10 cellular contexts compared by ENCODE assay signal in genomic region chr21:45535341-45536081, GRCh38. TPM values are rescaled to one million over a fixed set of nuclear protein-coding genes. Genes with fewer than 3 reads are reported as not detected.
DNase-seq lines count a peak whose midpoint lies in the region; ATAC-seq, FAIRE-seq and TF ChIP-seq lines count a peak whose summit lies in the region.
"Had no signal": no experiment of that assay in that cellular context is flagged by ENCODE, and none has a peak within 500 bp of the region (broad histone marks: within the 10 kb centered on the region; RNA-seq: fewer than 3 reads in every experiment).

No MANE protein-coding gene starts in this region.

- H3K27me3 Mint-ChIP-seq in activated T-helper 1 cell treated with anti-CD3 and anti-CD28 coated beads, Interleukin-12 subunit alpha, Interleukin-12 subunit beta, Interleukin-2, Interleukin-4 antibody, amounts not matched to agents 30 ng/mL and 10 ng/mL and 1 ng/mL, durations not matched to agents 14 hours and 24 hours and 36 hours (ENCODE audit: insufficient read depth): no peaks in the 10 kb centered on the region

- H3K27ac Mint-ChIP-seq in activated T-helper 1 cell treated with anti-CD3 and anti-CD28 coated beads, Interleukin-12 subunit alpha, Interleukin-12 subunit beta, Interleukin-2, Interleukin-4 antibody, amounts not matched to agents 30 ng/mL and 10 ng/mL and 1 ng/mL, durations not matched to agents 14 hours and 24 hours and 36 hours: no peak overlapping the region

- no peak for FAIRE-seq in GM12892 (lab: Jason Lieb, UNC)

- no peak for TF ChIP-seq CTCF in RWPE1 (conservative IDR thresholded peaks at IDR 0.05; ENCODE audit: low read depth)

- no peak for ATAC-seq in left cardiac atrium
- no peak for ATAC-seq in GM21619 (IDR thresholded peaks at IDR 0.05; ENCODE audit: unreplicated experiment)
- ATAC-seq: activated CD4-positive, CD25-positive, alpha-beta regulatory T cell treated with anti-CD3 and anti-CD28 coated beads, Interleukin-2, amount 50 U/mL, for 24 hours had no signal

- H3K9me3 Mint-ChIP-seq in activated T-helper 1 cell treated with anti-CD3 and anti-CD28 coated beads, Interleukin-12 subunit alpha, Interleukin-12 subunit beta, Interleukin-2, Interleukin-4 antibody, amounts not matched to agents 30 ng/mL and 10 ng/mL and 1 ng/mL, durations not matched to agents 14 hours and 24 hours and 36 hours: no peaks in the 10 kb centered on the region

- H3K4me1 Mint-ChIP-seq in activated T-helper 1 cell treated with anti-CD3 and anti-CD28 coated beads, Interleukin-12 subunit alpha, Interleukin-12 subunit beta, Interleukin-2, Interleukin-4 antibody, amounts not matched to agents 30 ng/mL and 10 ng/mL and 1 ng/mL, durations not matched to agents 14 hours and 24 hours and 36 hours (ENCODE audit: low read depth): peaks cover 17% of the 10 kb centered on the region

- H3K36me3 Mint-ChIP-seq in activated T-helper 1 cell treated with anti-CD3 and anti-CD28 coated beads, Interleukin-12 subunit alpha, Interleukin-12 subunit beta, Interleukin-2, Interleukin-4 antibody, amounts not matched to agents 30 ng/mL and 10 ng/mL and 1 ng/mL, durations not matched to agents 14 hours and 24 hours and 36 hours (ENCODE audit: low read depth): peaks cover 13% of the 10 kb centered on the region

- DNase-seq in G401 (ENCODE audit: low spot score): peak; percentile 60
- no peak for DNase-seq in RWPE1 (ENCODE audit: low spot score)
- peak; percentile 35 for DNase-seq in left cardiac atrium
- DNase-seq in posterior vena cava (ENCODE audit: low spot score): peak; percentile 81
- DNase-seq in GM12892 (ENCODE audit: insufficient read length): no peak
- no peak for DNase-seq in NCI-H187 (lab: John Stamatoyannopoulos, UW)
- no peak for DNase-seq in activated T-helper 1 cell treated with anti-CD3 and anti-CD28 coated beads, Interleukin-12 subunit alpha, Interleukin-12 subunit beta, Interleukin-2, Interleukin-4 antibody, amounts not matched to agents 30 ng/mL and 10 ng/mL and 1 ng/mL, durations not matched to agents 14 hours and 24 hours and 36 hours (ENCODE audit: low spot score)
- DNase-seq: COR-L47 had no signal

- H3K27ac ChIP-seq in RWPE1: peak overlapping the region; percentile 26

- intact Hi-C loops in left cardiac atrium (cut with DNase I): no loop called here
- intact Hi-C loops in posterior vena cava (cut with DNase I): no loop called here
- intact Hi-C loops in activated T-helper 1 cell treated with anti-CD3 and anti-CD28 coated beads, Interleukin-12 subunit alpha, Interleukin-12 subunit beta, Interleukin-2, Interleukin-4 antibody, amounts not matched to agents 30 ng/mL and 10 ng/mL and 1 ng/mL, durations not matched to agents 14 hours and 24 hours and 36 hours (cut with micrococcal nuclease): no loop called here

- CTCF ChIA-PET in RWPE1 (lab: Yijun Ruan, JAX): no interaction called here

- TF ChIP-seq POLR2A in GM12892 (IDR thresholded peaks at IDR 0.05; ENCODE audit: low read depth, low read length): no peak

- in situ Hi-C loops in G401 (cut with HindIII; ENCODE audit: low sequenced_read_pairs): no loop called here

- POLR2A ChIA-PET in RWPE1 (lab: Yijun Ruan, JAX; ENCODE audit: low non-redundant PET): no interaction called here

- no peak overlapping the region for H3K4me3 Mint-ChIP-seq in activated T-helper 1 cell treated with anti-CD3 and anti-CD28 coated beads, Interleukin-12 subunit alpha, Interleukin-12 subunit beta, Interleukin-2, Interleukin-4 antibody, amounts not matched to agents 30 ng/mL and 10 ng/mL and 1 ng/mL, durations not matched to agents 14 hours and 24 hours and 36 hours

RNA-seq across cellular contexts. Expression of gene SLC19A1, which starts 6.7 kb away (rescaled TPM):
- total RNA-seq in G401 (2014; rRNA removed; shearing (Covaris generic)): 15.4 and 15.9 TPM in 2 replicates
- 1 to 10 TPM; 5.4 to 8.6 TPM for total RNA-seq in left cardiac atrium
- total RNA-seq in posterior vena cava: 1 to 10 TPM; 4.5 to 6.5 TPM
- 5.6 TPM for polyA plus RNA-seq in GM12892 (2012; ENCODE audit: missing spikeins)
- total RNA-seq in activated T-helper 1 cell treated with anti-CD3 and anti-CD28 coated beads, Interleukin-12 subunit alpha, Interleukin-12 subunit beta, Interleukin-2, Interleukin-4 antibody, amounts not matched to agents 30 ng/mL and 10 ng/mL and 1 ng/mL, durations not matched to agents 14 hours and 24 hours and 36 hours: 104 and 105 TPM in 2 replicates

Comparison
In these comparisons a context has a peak if more than half of its experiments do, and no peak if none do; other contexts are left out.
1. DNase-seq: peak in G401 (single experiment), left cardiac atrium (single experiment) and posterior vena cava (single experiment); none in RWPE1 (single experiment), GM12892 (single experiment), NCI-H187 (0 of 2) and activated T-helper 1 cell treated with anti-CD3 and anti-CD28 coated beads, Interleukin-12 subunit alpha, Interleukin-12 subunit beta, Interleukin-2, Interleukin-4 antibody, amounts not matched to agents 30 ng/mL and 10 ng/mL and 1 ng/mL, durations not matched to agents 14 hours and 24 hours and 36 hours (single experiment).